In genomic region chr3:139774570-139775302, GRCh38 we compare ENCODE assay signal across 10 cellular contexts.
DNase-seq lines count a peak whose midpoint lies in the region; ATAC-seq, FAIRE-seq and TF ChIP-seq lines count a peak whose summit lies in the region.
"Had no signal": no experiment of that assay in that cellular context is flagged by ENCODE, and none has a peak within 500 bp of the region (broad histone marks: within the 10 kb centered on the region; RNA-seq: fewer than 3 reads in every experiment).

No MANE protein-coding gene starts in this region.

- H3K27ac Mint-ChIP-seq in H9, result peak overlapping the region in 2 of 3 experiments; percentile 5 to 33; a peak in 3 of 7 replicates
- H3K27ac Mint-ChIP-seq in T-helper 2 cell treated with Interferon-gamma antibody and Interleukin-4, amounts not matched to agents 5 μg/mL and 100 μg/mL, for 36 hours, result no peak overlapping the region

- H3K9ac ChIP-seq in H9 (ENCODE audit: extremely low read depth, insufficient read length, low read length) (no peak overlapping the region), kidney (ENCODE audit: low read length in 2 of 2) (no peak overlapping the region), PC-3 (ENCODE audit: low read length) (no peak overlapping the region)

- no peaks in the 10 kb centered on the region for H3K9me3 Mint-ChIP-seq in H9
- no peaks in the 10 kb centered on the region for H3K9me3 Mint-ChIP-seq in T-helper 2 cell treated with Interferon-gamma antibody and Interleukin-4, amounts not matched to agents 5 μg/mL and 100 μg/mL, for 36 hours

- DNase-seq in H9, result peak; percentile 77
- peak; percentile 92 for DNase-seq in NCI-H69 (lab: John Stamatoyannopoulos, UW)
- DNase-seq in heart left ventricle, result peak in 1 of 5 donors; percentile 40
- peak; percentile 20 to 63 for DNase-seq in psoas muscle
- no peak for DNase-seq in kidney
- DNase-seq in PC-3, result no peak
- DNase-seq in T-helper 2 cell treated with Interferon-gamma antibody and Interleukin-4, amounts not matched to agents 5 μg/mL and 100 μg/mL, for 36 hours (ENCODE audit: low spot score), result no peak
- DNase-seq: activated gamma-delta T cell treated with Interleukin-2 at 50 U/mL for 16 hours had no signal

- H2BK12ac ChIP-seq in H9 (ENCODE audit: insufficient read length, low read depth, low read length), result no peak overlapping the region

- H3K27ac ChIP-seq in H9 (ENCODE audit: insufficient read length, low read depth, low read length) (no peak overlapping the region), heart left ventricle (no peak overlapping the region), psoas muscle (peak overlapping the region; percentile 24), kidney (ENCODE audit: low read depth in 2 of 2, low read length in 2 of 2) (no peak overlapping the region), PC-3 (ENCODE audit: low read length) (no peak overlapping the region)
- H3K27ac ChIP-seq: VCaP had no signal

- H2AFZ ChIP-seq in H9 (ENCODE audit: low read length) (no peak overlapping the region), PC-3 (ENCODE audit: low read length) (no peak overlapping the region)

- no peak overlapping the region for H4K5ac ChIP-seq in H9 (ENCODE audit: insufficient read length, low read depth, low read length)

- H3K36me3 ChIP-seq in heart left ventricle (no peaks in the 10 kb centered on the region), psoas muscle (ENCODE audit: insufficient read depth in 1 of 2, low read depth in 1 of 2) (no peaks in the 10 kb centered on the region), kidney (ENCODE audit: control insufficient read depth in 1 of 2, insufficient read depth in 2 of 2, low read length in 2 of 2) (no peaks in the 10 kb centered on the region), PC-3 (ENCODE audit: low read depth, low read length) (no peaks in the 10 kb centered on the region)

- no peak overlapping the region for H2BK5ac ChIP-seq in H9 (ENCODE audit: insufficient read length, low read length)

- H3F3A ChIP-seq in PC-3 (ENCODE audit: low read length, unreplicated experiment), result no peaks in the 10 kb centered on the region

- H2BK20ac ChIP-seq in H9 (ENCODE audit: low read depth, low read length, poor library complexity, severe bottlenecking), result no peak overlapping the region

- H3K79me1 ChIP-seq in H9 (ENCODE audit: insufficient read depth, low read depth, low read length, poor library complexity, severe bottlenecking), result no peaks in the 10 kb centered on the region

- no peak overlapping the region for H2BK15ac ChIP-seq in H9 (ENCODE audit: low read depth, low read length)

- ATAC-seq in heart left ventricle, result peak in 3 of 4 donors; percentile 49 to 75 (median 64)
- ATAC-seq in psoas muscle, result peak; percentile 74 to 86 (median 80)
- ATAC-seq in PC-3, result no peak
- ATAC-seq in HG02678 (IDR thresholded peaks at IDR 0.05; ENCODE audit: unreplicated experiment), result no peak

- POLR2A ChIA-PET in PC-3 (lab: Charles Lee; ENCODE audit: unreplicated experiment), result no interaction called here

- intact Hi-C loops in heart left ventricle (cut with DNase I) (no loop called here), psoas muscle (cut with DNase I) (no loop called here), kidney (cut with DNase I) (no loop called here), PC-3 (cut with micrococcal nuclease) (no loop called here)

- no peak overlapping the region for H2BK120ac ChIP-seq in H9 (ENCODE audit: low read depth, low read length, poor library complexity, severe bottlenecking)

- CTCF ChIA-PET in PC-3 (lab: Charles Lee), result no interaction called here

- H3K4ac ChIP-seq in H9 (ENCODE audit: low read depth, low read length), result no peak overlapping the region

- no peak overlapping the region for H3K4me3 ChIP-seq in heart left ventricle
- H3K4me3 ChIP-seq in psoas muscle, result no peak overlapping the region
- H3K4me3 ChIP-seq in kidney (ENCODE audit: low read length in 2 of 2), result no peak overlapping the region
- no peak overlapping the region for H3K4me3 ChIP-seq in PC-3 (ENCODE audit: low read length)

- WGBS in H9 (ENCODE audit: extremely low coverage, insufficient read length, low lambda C conversion rate), result no CpG with 5 or more reads among the region's 7 CpGs
- 39 to 53% (median 51%) methylated on average over 7 of the region's 7 CpGs for whole genome bisulfite sequencing in heart left ventricle, 4 donors
- 22 to 27% (median 22%) methylated on average over 7 of the region's 7 CpGs for WGBS in psoas muscle, 3 donors

- no peak overlapping the region for H3T11ph ChIP-seq in H9 (ENCODE audit: low read length)

- H3K23me2 ChIP-seq in H9 (ENCODE audit: insufficient read length, low read depth, low read length, poor library complexity, severe bottlenecking), result no peaks in the 10 kb centered on the region

- peaks cover 1% of the 10 kb centered on the region for H3K27me3 Mint-ChIP-seq in H9 (ENCODE audit: low read depth)
- no peaks in the 10 kb centered on the region for H3K27me3 Mint-ChIP-seq in T-helper 2 cell treated with Interferon-gamma antibody and Interleukin-4, amounts not matched to agents 5 μg/mL and 100 μg/mL, for 36 hours (ENCODE audit: low read depth)

- peaks cover 0 to 1% (median 0%) of the 10 kb centered on the region in 3 experiments; a peak in 1 of 7 replicates for H3K36me3 Mint-ChIP-seq in H9 (ENCODE audit: insufficient read depth in 1 of 3, low read depth in 3 of 3)
- no peaks in the 10 kb centered on the region for H3K36me3 Mint-ChIP-seq in T-helper 2 cell treated with Interferon-gamma antibody and Interleukin-4, amounts not matched to agents 5 μg/mL and 100 μg/mL, for 36 hours (ENCODE audit: low read depth)

- no peak for FAIRE-seq in kidney (lab: Jason Lieb, UNC)

- no peak overlapping the region for H4K91ac ChIP-seq in H9 (ENCODE audit: insufficient read length, low read depth, low read length)

- no peaks in the 10 kb centered on the region for H3K79me2 ChIP-seq in H9 (ENCODE audit: insufficient read depth, low read length)
- no peaks in the 10 kb centered on the region for H3K79me2 ChIP-seq in PC-3 (ENCODE audit: low read length)

- no peak overlapping the region for H3K23ac ChIP-seq in H9 (ENCODE audit: insufficient read length, low read depth, low read length)

- peak overlapping the region; percentile 22 for H3K18ac ChIP-seq in H9 (ENCODE audit: insufficient read length, low read depth, low read length)

- H3K9me2 ChIP-seq in PC-3 (replicated peaks; ENCODE audit: low read length), result no peaks in the 10 kb centered on the region

- H3K4me3 Mint-ChIP-seq in H9, result no peak overlapping the region
- no peak overlapping the region for H3K4me3 Mint-ChIP-seq in T-helper 2 cell treated with Interferon-gamma antibody and Interleukin-4, amounts not matched to agents 5 μg/mL and 100 μg/mL, for 36 hours

- H4K8ac ChIP-seq in H9 (replicated peaks; ENCODE audit: insufficient read length, low read depth, low read length), result no peak overlapping the region

- H3K56ac ChIP-seq in H9 (ENCODE audit: insufficient read length, low read depth, low read length), result no peak overlapping the region

- H3K27me3 ChIP-seq in H9 (ENCODE audit: insufficient read depth, low read length), result no peaks in the 10 kb centered on the region
- H3K27me3 ChIP-seq in heart left ventricle, result no peaks in the 10 kb centered on the region
- H3K27me3 ChIP-seq in psoas muscle (ENCODE audit: insufficient read depth in 3 of 3, low read length in 2 of 3), result no peaks in the 10 kb centered on the region
- H3K27me3 ChIP-seq in PC-3 (ENCODE audit: low read length), result peaks cover 13% of the 10 kb centered on the region

- H4K20me1 ChIP-seq in H9 (ENCODE audit: control insufficient read depth, insufficient read depth, insufficient read length) (no peaks in the 10 kb centered on the region), PC-3 (ENCODE audit: low read length) (no peaks in the 10 kb centered on the region)

- no peak overlapping the region for H3K14ac ChIP-seq in H9 (ENCODE audit: insufficient read depth, low read length)

- no TSS peak for BruUV-seq in PC-3 (replicated peaks; lab: Mats Ljungman, UMichigan)

- no peak overlapping the region for H2AK5ac ChIP-seq in H9 (ENCODE audit: insufficient read length, low read length)

- H3K4me2 ChIP-seq in H9 (ENCODE audit: insufficient read depth, insufficient read length, low read length) (no peak overlapping the region), PC-3 (ENCODE audit: low read length) (no peak overlapping the region)

- H3K4me1 Mint-ChIP-seq in H9, result peaks cover 16 to 20% of the 10 kb centered on the region in 2 experiments
- no peaks in the 10 kb centered on the region for H3K4me1 Mint-ChIP-seq in T-helper 2 cell treated with Interferon-gamma antibody and Interleukin-4, amounts not matched to agents 5 μg/mL and 100 μg/mL, for 36 hours (ENCODE audit: low read depth)

- TF ChIP-seq CTCF in H9 (conservative IDR thresholded peaks at IDR 0.05) (no peak), heart left ventricle (IDR thresholded peaks at IDR 0.05) (no peak), psoas muscle (IDR thresholded peaks at IDR 0.05) (no peak), kidney (IDR thresholded peaks at IDR 0.05; ENCODE audit: borderline replicate concordance, extremely low read depth, insufficient read depth) (no peak), PC-3 (conservative IDR thresholded peaks at IDR 0.05; ENCODE audit: low read depth, low read length) (no peak)

- no peak for TF ChIP-seq POLR2A in heart left ventricle (IDR thresholded peaks at IDR 0.05)

- H3K4me1 ChIP-seq in H9 (ENCODE audit: insufficient read depth, low read length), result peaks cover 6% of the 10 kb centered on the region; the same call in 1 of the 2 replicates
- peaks cover 0 to 13% (median 1%) of the 10 kb centered on the region in 12 donors for H3K4me1 ChIP-seq in heart left ventricle
- H3K4me1 ChIP-seq in psoas muscle, result peaks cover 9% of the 10 kb centered on the region
- no peaks in the 10 kb centered on the region for H3K4me1 ChIP-seq in kidney (ENCODE audit: control insufficient read depth in 1 of 2, insufficient read depth in 1 of 2, low read depth in 1 of 2, low read length in 2 of 2)
- peaks cover 5% of the 10 kb centered on the region for H3K4me1 ChIP-seq in PC-3 (ENCODE audit: insufficient read depth, low read length)

- H3K9me3 ChIP-seq in H9 (ENCODE audit: control insufficient read depth, low read depth, low read length) (no peaks in the 10 kb centered on the region), heart left ventricle (no peaks in the 10 kb centered on the region), psoas muscle (no peaks in the 10 kb centered on the region), kidney (ENCODE audit: control insufficient read depth in 1 of 2, low read length in 2 of 2) (no peaks in the 10 kb centered on the region), PC-3 (ENCODE audit: low read length) (no peaks in the 10 kb centered on the region)

Comparison
In these comparisons a context has a peak if more than half of its experiments do, and no peak if none do; other contexts are left out.
1. DNase-seq: peak in H9 (single experiment), NCI-H69 (single experiment) and psoas muscle (2 of 2); none in kidney (single experiment), PC-3 (single experiment) and T-helper 2 cell treated with Interferon-gamma antibody and Interleukin-4, amounts not matched to agents 5 μg/mL and 100 μg/mL, for 36 hours (single experiment).
2. ATAC-seq: peak in heart left ventricle (3 of 4) and psoas muscle (4 of 4); none in PC-3 (single experiment) and HG02678 (single experiment).